7 cellular contexts compared by ENCODE assay signal in the genomic region with DNA sequence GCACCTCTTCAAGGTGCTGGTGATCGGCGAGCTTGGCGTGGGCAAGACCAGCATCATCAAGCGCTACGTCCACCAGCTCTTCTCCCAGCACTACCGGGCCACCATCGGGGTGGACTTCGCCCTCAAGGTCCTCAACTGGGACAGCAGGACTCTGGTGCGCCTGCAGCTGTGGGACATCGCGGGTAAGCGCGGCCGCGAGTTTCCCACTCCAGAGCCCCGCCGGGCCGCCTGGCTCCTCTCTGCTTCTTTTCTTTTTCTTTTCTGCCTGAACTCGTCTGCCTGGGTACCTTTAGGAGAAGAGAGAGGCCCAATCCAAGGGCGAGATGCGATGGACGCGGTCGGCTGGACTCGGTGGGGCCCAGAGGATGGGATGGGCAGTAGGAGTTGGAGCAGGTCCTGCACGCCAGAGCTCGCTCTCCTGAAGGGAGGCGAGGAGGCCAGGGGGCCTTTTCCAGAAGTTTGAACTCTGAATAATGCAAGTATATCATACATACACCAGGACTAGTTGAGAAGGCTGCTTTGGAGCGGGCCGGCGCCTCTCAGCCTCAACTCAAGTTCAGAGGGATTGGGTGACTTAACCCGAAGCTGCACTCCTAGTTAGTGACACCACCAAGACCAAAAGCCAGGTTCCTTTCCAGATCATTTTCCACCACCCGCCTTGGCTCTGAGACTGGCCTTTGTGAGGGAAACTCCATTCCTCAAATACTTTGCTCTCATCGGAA. TPM values are rescaled to one million over a fixed set of nuclear protein-coding genes. Genes with fewer than 3 reads are reported as not detected.
DNase-seq lines count a peak whose midpoint lies in the region; ATAC-seq and TF ChIP-seq lines count a peak whose summit lies in the region.

No MANE protein-coding gene starts in this region.

- ATAC-seq in GM18907 (IDR thresholded peaks at IDR 0.05; ENCODE audit: unreplicated experiment) (peak; percentile 3), HG03066 (IDR thresholded peaks at IDR 0.05; ENCODE audit: low read depth, unreplicated experiment) (peak; percentile 27), HG03280 (IDR thresholded peaks at IDR 0.05; ENCODE audit: unreplicated experiment) (no peak)

- peaks cover 36% of the 10 kb centered on the region for H3K4me1 Mint-ChIP-seq in mesothelial cell of epicardium

- H3K4me1 ChIP-seq in transverse colon = peaks cover 8 to 40% (median 24%) of the 10 kb centered on the region in 4 donors

- TF ChIP-seq CTCF in epithelial cell of proximal tubule (conservative IDR thresholded peaks at IDR 0.05; ENCODE audit: low read depth, low read length) = no peak
- no peak for TF ChIP-seq CTCF in mesothelial cell of epicardium (IDR thresholded peaks at IDR 0.05; ENCODE audit: unreplicated experiment)
- TF ChIP-seq CTCF in transverse colon (IDR thresholded peaks at IDR 0.05) = no peak

- 8% methylated on average over 34 of the region's 34 CpGs; no CpG with 5 or more reads in 1 of the 2 donors for WGBS in transverse colon (ENCODE audit: low coverage in 1 of 2), 2 donors

- peak overlapping the region; percentile 99 for H3K4me3 Mint-ChIP-seq in mesothelial cell of epicardium

- no peaks in the 10 kb centered on the region for H3K36me3 ChIP-seq in transverse colon

- DNase-seq in UCSD-AML1 (lab: John Stamatoyannopoulos, UW; ENCODE audit: unreplicated experiment) (peak; percentile 69), epithelial cell of proximal tubule (ENCODE audit: low read depth) (no peak), mesothelial cell of epicardium (ENCODE audit: low spot score in 2 of 2, unreplicated experiment in 2 of 2) (peak; percentile 27 to 70), transverse colon (peak; percentile 67)

- in situ Hi-C loops in transverse colon (cut with MboI; ENCODE audit: low pct_ligation_motif_present in 1 of 4, low pct_unique_long_range_greater_than_20kb in 1 of 4, low sequenced_read_pairs in 3 of 4) = loop anchor here in 1 of 4 donors (25.0 kb wide), 1 partner anchor 582 kb away; a partner anchor contains a TSS

- no peaks in the 10 kb centered on the region for H3K9me3 Mint-ChIP-seq in mesothelial cell of epicardium

- H3K27ac Mint-ChIP-seq in mesothelial cell of epicardium = peak overlapping the region; percentile 100

- peak; percentile 77 for TF ChIP-seq POLR2A in transverse colon (IDR thresholded peaks at IDR 0.05)

- intact Hi-C loops in transverse colon (cut with DNase I; ENCODE audit: low total_unique reads) = no loop called here

- H3K27ac ChIP-seq in transverse colon = peak overlapping the region; percentile 98 to 100 (median 99)

- H3K4me3 ChIP-seq in epithelial cell of proximal tubule (ENCODE audit: low read depth, low read length) (peak overlapping the region; percentile 88), transverse colon (peak overlapping the region; percentile 64 to 89 (median 77))

- TF ChIP-seq EP300 in transverse colon (IDR thresholded peaks at IDR 0.05; ENCODE audit: low read depth) = no peak

- H3K27me3 Mint-ChIP-seq in mesothelial cell of epicardium (ENCODE audit: low read depth) = no peaks in the 10 kb centered on the region

- H3K36me3 Mint-ChIP-seq in mesothelial cell of epicardium = no peaks in the 10 kb centered on the region

- no peaks in the 10 kb centered on the region for H3K27me3 ChIP-seq in transverse colon

- H3K9me3 ChIP-seq in transverse colon = no peaks in the 10 kb centered on the region

RNA-seq across cellular contexts. Expression of a gene that starts 0.5 kb away (rescaled TPM):
- total RNA-seq in epithelial cell of proximal tubule (94.8 and 152 TPM in 2 replicates), mesothelial cell of epicardium (21.3 to 24.2 TPM (median 21.8 TPM) in 3 replicates), transverse colon (10 to 100 TPM in 3 of 4 donors, 1 to 10 TPM in 1; 3.7 to 43.4 (median 29.1) TPM)

RNA-seq across cellular contexts. Expression of a gene that starts 54.7 kb away (rescaled TPM):
- total RNA-seq in epithelial cell of proximal tubule = not detected in 2 replicates
- total RNA-seq in mesothelial cell of epicardium = not detected in 3 replicates
- 10 to 100 TPM in 1 of 4 donors, 1 to 10 TPM in 3; 1.1 to 28.7 (median 3.2) TPM for total RNA-seq in transverse colon
